Comparison of ENCODE assay signal across 11 cellular contexts in the genomic region with DNA sequence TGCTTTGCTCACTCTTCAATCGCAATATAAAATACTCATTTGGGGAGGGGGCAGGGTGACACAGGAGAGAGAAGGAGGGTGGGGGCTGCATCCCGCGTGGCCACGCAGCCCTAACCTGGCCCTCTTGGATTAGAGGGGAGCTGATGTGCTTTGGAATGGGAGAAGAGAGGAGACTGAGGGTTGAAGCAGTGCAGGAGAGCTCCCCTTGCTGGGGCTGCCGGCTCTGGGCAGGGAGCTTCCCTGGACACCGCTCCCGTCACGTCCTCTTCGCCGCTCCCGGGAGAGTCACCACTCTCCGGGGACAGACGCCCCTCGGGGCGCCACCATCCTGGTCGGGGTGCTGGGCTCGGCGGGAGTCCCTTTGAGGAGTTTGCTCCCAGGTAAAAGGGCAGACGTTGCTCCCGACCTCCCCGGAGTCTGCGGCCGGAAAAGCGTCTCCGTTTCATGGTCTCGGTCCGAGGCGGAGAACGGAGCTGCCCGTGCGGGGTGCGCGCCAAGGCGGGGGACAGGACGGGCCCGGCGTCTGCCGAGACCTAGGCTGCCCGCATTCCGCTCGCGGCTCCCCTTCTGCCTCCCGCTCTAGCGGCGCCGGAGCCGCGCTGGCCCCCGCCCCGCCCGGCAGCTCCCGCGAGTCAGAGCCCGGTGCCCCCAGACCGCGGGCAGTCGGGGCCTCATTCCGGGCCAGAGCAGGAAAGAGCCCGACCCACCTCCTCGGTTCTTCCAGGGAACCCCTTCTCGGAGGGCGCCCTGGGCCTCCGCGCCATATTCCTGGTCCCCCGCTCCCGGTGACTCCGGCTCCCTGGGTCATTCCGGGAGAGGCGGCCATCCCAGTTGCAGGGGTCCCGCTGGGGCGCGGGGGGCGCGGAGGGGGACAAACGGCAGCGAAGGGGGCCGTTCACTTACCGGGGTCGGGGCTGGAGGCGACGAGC. TPM values are rescaled to one million over a fixed set of nuclear protein-coding genes. Genes with fewer than 3 reads are reported as not detected.
DNase-seq lines count a peak whose midpoint lies in the region; ATAC-seq and TF ChIP-seq lines count a peak whose summit lies in the region.
"Had no signal": no experiment of that assay in that cellular context is flagged by ENCODE, and none has a peak within 500 bp of the region (broad histone marks: within the 10 kb centered on the region; RNA-seq: fewer than 3 reads in every experiment).

No MANE protein-coding gene starts in this region.

- DNase-seq in Right ventricle myocardium inferior (ENCODE audit: missing footprints) (no peak), right atrium auricular region (ENCODE audit: low spot score) (no peak), chondrocyte (ENCODE audit: low spot score) (no peak), left lobe of liver (ENCODE audit: low spot score) (no peak), NCI-H524 treated with DMSO at 0.1 percent for 48 hours (lab: John Stamatoyannopoulos, UW) (no peak), germinal center (ENCODE audit: low spot score) (no peak), NCI-H2196 (lab: John Stamatoyannopoulos, UW; ENCODE audit: unreplicated experiment) (no peak)
- no peak for DNase-seq in activated CD8-positive, alpha-beta memory T cell treated with anti-CD3 and anti-CD28 coated beads, Interleukin-2, amount 50 U/mL, for 4 hours

- peaks cover 0 to 15% of the 10 kb centered on the region in 2 donors for H3K4me1 ChIP-seq in right atrium auricular region
- H3K4me1 ChIP-seq: Caco-2 had no signal

- H3K27me3 ChIP-seq in right atrium auricular region, result peaks cover 7 to 19% of the 10 kb centered on the region in 2 donors

- H3K27ac Mint-ChIP-seq in chondrocyte (ENCODE audit: unreplicated experiment), result no peak overlapping the region
- H3K27ac Mint-ChIP-seq: activated naive CD4-positive, alpha-beta T cell treated with anti-CD3 and anti-CD28 coated beads, Interleukin-2, amount 50 U/mL, for 72 hours had no signal

- peaks cover 39% of the 10 kb centered on the region for H3K27me3 Mint-ChIP-seq in chondrocyte (ENCODE audit: low read depth)

- peaks cover 8% of the 10 kb centered on the region for H3K4me1 Mint-ChIP-seq in chondrocyte (ENCODE audit: low read depth)

- H3K4me3 Mint-ChIP-seq in chondrocyte (ENCODE audit: unreplicated experiment), result peak overlapping the region; percentile 62

- H3K9me3 Mint-ChIP-seq in chondrocyte (ENCODE audit: low read depth), result no peaks in the 10 kb centered on the region

- peak overlapping the region in 1 of 2 donors; percentile 37 for H3K4me3 ChIP-seq in right atrium auricular region
- H3K4me3 ChIP-seq: SJSA1 had no signal

- intact Hi-C loops in Right ventricle myocardium inferior (cut with DNase I), result no loop called here

- H3K36me3 Mint-ChIP-seq in chondrocyte (ENCODE audit: low read depth), result no peaks in the 10 kb centered on the region

- ATAC-seq in Right ventricle myocardium inferior, result peak; percentile 42
- ATAC-seq in left lobe of liver, result peak; percentile 41

- TF ChIP-seq CTCF in right atrium auricular region (IDR thresholded peaks at IDR 0.05) (no peak), chondrocyte (IDR thresholded peaks at IDR 0.05) (no peak)

- no peaks in the 10 kb centered on the region for H3K36me3 ChIP-seq in right atrium auricular region
- H3K36me3 ChIP-seq: SJSA1 had no signal

- no peak overlapping the region for H3K27ac ChIP-seq in right atrium auricular region
- H3K27ac ChIP-seq: SJSA1 had no signal

- H3K9me3 ChIP-seq in right atrium auricular region, result no peaks in the 10 kb centered on the region
- H3K9me3 ChIP-seq: Caco-2, SJSA1 had no signal

RNA-seq across cellular contexts. Expression of a gene that starts 0.6 kb away (rescaled TPM):
- total RNA-seq in Right ventricle myocardium inferior, result not detected
- not detected for total RNA-seq in right atrium auricular region
- total RNA-seq in chondrocyte, result 0.02 TPM in 1 of 3 replicates, not detected in the others
- 0.10 TPM for total RNA-seq in left lobe of liver
- total RNA-seq: activated naive CD4-positive, alpha-beta T cell treated with anti-CD3 and anti-CD28 coated beads, Interleukin-2, amount 50 U/mL, for 72 hours; Caco-2; SJSA1 had no signal
